ENCODE assay signal across 8 cellular contexts in genomic region chr1:27831568-27832410, GRCh38. TPM values are rescaled to one million over a fixed set of nuclear protein-coding genes. Genes with fewer than 3 reads are reported as not detected.
DNase-seq lines count a peak whose midpoint lies in the region; ATAC-seq and TF ChIP-seq lines count a peak whose summit lies in the region.

No MANE protein-coding gene starts in this region.

- peak overlapping the region; percentile 85 for H3K4me2 ChIP-seq in neural progenitor cell

- ATAC-seq in GM21529 (IDR thresholded peaks at IDR 0.05; ENCODE audit: unreplicated experiment) (no peak), HG03457 (IDR thresholded peaks at IDR 0.05; ENCODE audit: unreplicated experiment) (no peak), HG03442 (IDR thresholded peaks at IDR 0.05; ENCODE audit: unreplicated experiment) (no peak)

- peaks cover 16% of the 10 kb centered on the region for H3K36me3 Mint-ChIP-seq in Caco-2 (ENCODE audit: insufficient read depth, unreplicated experiment)
- H3K36me3 Mint-ChIP-seq in endodermal cell (ENCODE audit: low read depth): peaks cover 24% of the 10 kb centered on the region
- H3K36me3 Mint-ChIP-seq in neural progenitor cell: peaks cover 7% of the 10 kb centered on the region

- H3K9ac ChIP-seq in endodermal cell (ENCODE audit: extremely low read depth, low read length, poor library complexity, severe bottlenecking) (peak overlapping the region; percentile 98), neural progenitor cell (peak overlapping the region; percentile 99)

- H3K9me3 Mint-ChIP-seq in Caco-2 (ENCODE audit: unreplicated experiment): no peaks in the 10 kb centered on the region
- no peaks in the 10 kb centered on the region for H3K9me3 Mint-ChIP-seq in endodermal cell
- no peaks in the 10 kb centered on the region for H3K9me3 Mint-ChIP-seq in neural progenitor cell

- peak overlapping the region; percentile 93 for H3K27ac Mint-ChIP-seq in Caco-2 (ENCODE audit: unreplicated experiment)
- peak overlapping the region; percentile 99 for H3K27ac Mint-ChIP-seq in endodermal cell
- H3K27ac Mint-ChIP-seq in neural progenitor cell: peak overlapping the region; percentile 95

- H3K36me3 ChIP-seq in Caco-2 (ENCODE audit: control insufficient read depth, insufficient read depth, low read length) (no peaks in the 10 kb centered on the region; the same call in 1 of the 2 replicates), endodermal cell (ENCODE audit: control insufficient read depth, insufficient read depth, low read length) (peaks cover 38% of the 10 kb centered on the region), neural progenitor cell (peaks cover 6% of the 10 kb centered on the region)

- peak overlapping the region; percentile 83 for H3K4me3 Mint-ChIP-seq in Caco-2 (ENCODE audit: unreplicated experiment)
- H3K4me3 Mint-ChIP-seq in endodermal cell: peak overlapping the region; percentile 98
- H3K4me3 Mint-ChIP-seq in neural progenitor cell: peak overlapping the region; percentile 93

- BruUV-seq in Caco-2 (replicated peaks; lab: Mats Ljungman, UMichigan): no TSS peak

- CTCF ChIA-PET in Caco-2 (lab: Charles Lee): no interaction called here

- H3K4me1 Mint-ChIP-seq in Caco-2 (ENCODE audit: low read depth, unreplicated experiment) (peaks cover 10% of the 10 kb centered on the region), endodermal cell (peaks cover 19% of the 10 kb centered on the region), neural progenitor cell (peaks cover 20% of the 10 kb centered on the region)

- H4K20me1 ChIP-seq in neural progenitor cell (ENCODE audit: low read depth): peaks cover 31% of the 10 kb centered on the region

- H3K4me1 ChIP-seq in Caco-2 (peaks cover 6% of the 10 kb centered on the region; the same call in 1 of the 2 replicates), endodermal cell (ENCODE audit: control insufficient read depth, insufficient read depth, low read length) (peaks cover 3% of the 10 kb centered on the region), neural progenitor cell (peaks cover 9% of the 10 kb centered on the region)

- H3K27ac ChIP-seq in endodermal cell (ENCODE audit: low read depth, low read length) (no peak overlapping the region), neural progenitor cell (no peak overlapping the region)

- no peaks in the 10 kb centered on the region for H3K27me3 ChIP-seq in Caco-2 (replicated peaks; ENCODE audit: control insufficient read depth, insufficient read depth, low read length)
- H3K27me3 ChIP-seq in endodermal cell (ENCODE audit: control insufficient read depth, insufficient read depth, low read length, poor library complexity, severe bottlenecking): no peaks in the 10 kb centered on the region
- no peaks in the 10 kb centered on the region for H3K27me3 ChIP-seq in neural progenitor cell

- peaks cover 61% of the 10 kb centered on the region for H3K79me2 ChIP-seq in neural progenitor cell (ENCODE audit: low read depth)

- H3K27me3 Mint-ChIP-seq in Caco-2 (ENCODE audit: insufficient read depth, unreplicated experiment) (no peaks in the 10 kb centered on the region), endodermal cell (ENCODE audit: insufficient read depth) (no peaks in the 10 kb centered on the region), neural progenitor cell (ENCODE audit: insufficient read depth, low read depth) (peaks cover 2% of the 10 kb centered on the region)

- intact Hi-C loops in Caco-2 (cut with micrococcal nuclease; ENCODE audit: unreplicated experiment): no loop called here

- no peaks in the 10 kb centered on the region for H3K9me3 ChIP-seq in Caco-2
- no peaks in the 10 kb centered on the region for H3K9me3 ChIP-seq in endodermal cell (ENCODE audit: control insufficient read depth, low read length)
- no peaks in the 10 kb centered on the region for H3K9me3 ChIP-seq in neural progenitor cell (ENCODE audit: low read depth)

- POLR2A ChIA-PET in Caco-2 (lab: Charles Lee): interaction anchor here (0.6 kb wide), 1 partner anchor 1190 kb away, joined by 5 read pairs; no protein-coding TSS in a partner anchor

- WGBS in endodermal cell (ENCODE audit: insufficient coverage in 1 of 2, insufficient read length in 1 of 2), 2 experiments: 56 to 82% methylated on average over 6 to 10 of the region's 10 CpGs

- no peak for DNase-seq in Caco-2
- DNase-seq in NCI-H69 (lab: John Stamatoyannopoulos, UW): peak; percentile 3
- DNase-seq in endodermal cell: no peak
- peak; percentile 44 for DNase-seq in neural progenitor cell (ENCODE audit: low spot score)
- DNase-seq in 8988T: no peak

- H3K4me3 ChIP-seq in Caco-2 (ENCODE audit: low read depth, low read length) (peak overlapping the region; percentile 91), endodermal cell (ENCODE audit: low read length) (peak overlapping the region; percentile 94), neural progenitor cell (peak overlapping the region; percentile 89)

- no peak overlapping the region for H2AFZ ChIP-seq in neural progenitor cell (replicated peaks)

- H3F3A ChIP-seq in neural progenitor cell (ENCODE audit: low read depth): peaks cover 10% of the 10 kb centered on the region

- TF ChIP-seq CTCF in Caco-2 (IDR thresholded peaks at IDR 0.05; ENCODE audit: insufficient read depth in 1 of 2, low read depth in 1 of 2, low read length in 1 of 2, severe bottlenecking in 1 of 2, unreplicated experiment in 1 of 2) (no peak), endodermal cell (conservative IDR thresholded peaks at IDR 0.05) (no peak), neural progenitor cell (IDR thresholded peaks at IDR 0.05) (no peak)

RNA-seq across cellular contexts. Expression of gene PPP1R8, which starts 1.2 kb away (rescaled TPM):
- 37.2 and 40.6 TPM in 2 replicates for total RNA-seq in Caco-2 (2022)
- 10 to 100 TPM; 45.0 to 48.1 TPM for total RNA-seq in endodermal cell
- 49.6 TPM for polyA plus RNA-seq in endodermal cell (2013, experiment 1 of 2)
- 49.6 TPM for polyA plus RNA-seq in endodermal cell (2013, experiment 2 of 2)
- 61.2 and 66.3 TPM in 2 replicates for total RNA-seq in neural progenitor cell (ENCODE audit: low replicate concordance)

RNA-seq across cellular contexts. Expression of gene THEMIS2, which starts 40.6 kb away (rescaled TPM):
- total RNA-seq in Caco-2 (2022) (0.51 and 0.59 TPM in 2 replicates), endodermal cell (1 to 10 TPM; 8.5 to 8.8 TPM), neural progenitor cell (ENCODE audit: low replicate concordance) (1.7 and 6.7 TPM in 2 replicates)
- 4.2 TPM for polyA plus RNA-seq in endodermal cell (2013, experiment 1 of 2)
- polyA plus RNA-seq in endodermal cell (2013, experiment 2 of 2): 4.6 TPM

RNA-seq across cellular contexts. Expression of gene STX12, which starts 58.8 kb away (rescaled TPM):
- total RNA-seq in Caco-2 (2022) (19.6 and 21.5 TPM in 2 replicates), endodermal cell (10 to 100 TPM; 19.5 to 23.3 TPM), neural progenitor cell (ENCODE audit: low replicate concordance) (16.0 and 24.1 TPM in 2 replicates)
- polyA plus RNA-seq in endodermal cell (2013, experiment 1 of 2): 30.7 TPM
- 31.6 TPM for polyA plus RNA-seq in endodermal cell (2013, experiment 2 of 2)

Comparison
In these comparisons a context has a peak if more than half of its experiments do, and no peak if none do; other contexts are left out.
1. DNase-seq: peak in NCI-H69 (single experiment) and neural progenitor cell (single experiment); none in Caco-2 (0 of 2), endodermal cell (single experiment) and 8988T (single experiment).
2. Peak in every context shown above with its lines, with median percentiles within 50 percentile points of each other: H3K4me3 ChIP-seq, H3K27ac Mint-ChIP-seq and H3K4me3 Mint-ChIP-seq.